9 cellular contexts compared by ENCODE assay signal in the genomic region with DNA sequence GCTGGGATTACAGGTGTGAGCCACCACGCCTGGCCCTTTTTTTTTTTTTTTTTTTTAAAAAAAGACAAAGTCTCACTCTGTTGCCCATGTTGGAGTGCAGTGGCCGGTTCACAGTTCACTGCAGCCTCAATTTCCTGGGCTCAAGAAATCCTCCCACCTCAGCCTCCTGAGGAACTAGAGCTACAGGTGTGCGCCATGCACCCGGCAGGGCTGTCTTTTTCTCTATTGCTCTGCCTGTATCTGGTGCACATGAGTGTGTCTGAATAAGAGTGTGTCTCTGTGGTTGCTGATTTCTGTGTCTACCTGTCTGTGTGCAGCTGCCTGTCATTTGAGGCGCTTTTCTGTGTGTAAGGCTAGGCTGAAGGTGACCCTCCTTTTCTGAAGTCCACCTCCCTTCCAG. TPM values are rescaled to one million over a fixed set of nuclear protein-coding genes. Genes with fewer than 3 reads are reported as not detected.
DNase-seq lines count a peak whose midpoint lies in the region; ATAC-seq lines count a peak whose summit lies in the region.
"Had no signal": no experiment of that assay in that cellular context is flagged by ENCODE, and none has a peak within 500 bp of the region (broad histone marks: within the 10 kb centered on the region; RNA-seq: fewer than 3 reads in every experiment).

No MANE protein-coding gene starts in this region.

- WGBS in thymus: 86% methylated on average over 5 of the region's 5 CpGs

- H3K27me3 Mint-ChIP-seq in activated T-cell treated with anti-CD3 and anti-CD28 coated beads, Interleukin-2, amount 50 U/mL, for 24 hours: no peaks in the 10 kb centered on the region
- no peaks in the 10 kb centered on the region for H3K27me3 Mint-ChIP-seq in activated T-cell treated with anti-CD3 and anti-CD28 coated beads, Interleukin-2, amount 50 U/mL, for 4 hours (ENCODE audit: low read depth)
- no peaks in the 10 kb centered on the region for H3K27me3 Mint-ChIP-seq in T-helper 17 cell
- peaks cover 8 to 16% (median 10%) of the 10 kb centered on the region in 3 donors for H3K27me3 Mint-ChIP-seq in immature natural killer cell (ENCODE audit: low read depth in 3 of 3)

- H3K9me3 Mint-ChIP-seq in activated T-cell treated with anti-CD3 and anti-CD28 coated beads, Interleukin-2, amount 50 U/mL, for 24 hours: no peaks in the 10 kb centered on the region
- H3K9me3 Mint-ChIP-seq in activated T-cell treated with anti-CD3 and anti-CD28 coated beads, Interleukin-2, amount 50 U/mL, for 4 hours: no peaks in the 10 kb centered on the region
- H3K9me3 Mint-ChIP-seq in immature natural killer cell: no peaks in the 10 kb centered on the region

- H3K4me1 ChIP-seq in thymus (ENCODE audit: control insufficient read depth, insufficient read depth, low read length): peaks cover 16% of the 10 kb centered on the region

- H3K4me1 Mint-ChIP-seq in activated T-cell treated with anti-CD3 and anti-CD28 coated beads, Interleukin-2, amount 50 U/mL, for 24 hours (ENCODE audit: low read depth): peaks cover 34% of the 10 kb centered on the region
- H3K4me1 Mint-ChIP-seq in activated T-cell treated with anti-CD3 and anti-CD28 coated beads, Interleukin-2, amount 50 U/mL, for 4 hours (ENCODE audit: low read depth): peaks cover 34% of the 10 kb centered on the region
- peaks cover 25% of the 10 kb centered on the region for H3K4me1 Mint-ChIP-seq in T-helper 17 cell
- H3K4me1 Mint-ChIP-seq in immature natural killer cell: peaks cover 29 to 32% of the 10 kb centered on the region in 2 donors

- H3K4me3 Mint-ChIP-seq in activated T-cell treated with anti-CD3 and anti-CD28 coated beads, Interleukin-2, amount 50 U/mL, for 24 hours: no peak overlapping the region
- H3K4me3 Mint-ChIP-seq in activated T-cell treated with anti-CD3 and anti-CD28 coated beads, Interleukin-2, amount 50 U/mL, for 4 hours: no peak overlapping the region
- peak overlapping the region; percentile 93 for H3K4me3 Mint-ChIP-seq in T-helper 17 cell
- H3K4me3 Mint-ChIP-seq in immature natural killer cell: peak overlapping the region in 2 of 5 donors; percentile 9 to 13

- no peaks in the 10 kb centered on the region for H3K27me3 ChIP-seq in thymus (ENCODE audit: control insufficient read depth, insufficient read depth)
- H3K27me3 ChIP-seq: MG63 had no signal

- peak; percentile 46 for DNase-seq in activated T-cell treated with anti-CD3 and anti-CD28 coated beads, Interleukin-2, amount 50 U/mL, for 24 hours
- DNase-seq in activated T-cell treated with anti-CD3 and anti-CD28 coated beads, Interleukin-2, amount 50 U/mL, for 4 hours: no peak
- DNase-seq in T-helper 17 cell: no peak
- no peak for DNase-seq in immature natural killer cell
- no peak for DNase-seq in hippocampal formation (lab: John Stamatoyannopoulos, UW)
- no peak for DNase-seq in NCI-H1436 treated with DMSO at 0.1 percent for 48 hours (lab: John Stamatoyannopoulos, UW)

- H3K27ac Mint-ChIP-seq in activated T-cell treated with anti-CD3 and anti-CD28 coated beads, Interleukin-2, amount 50 U/mL, for 24 hours: peak overlapping the region; percentile 81
- peak overlapping the region; percentile 37 for H3K27ac Mint-ChIP-seq in T-helper 17 cell
- H3K27ac Mint-ChIP-seq in immature natural killer cell: peak overlapping the region; percentile 67 to 93 (median 80)

- H3K9me3 ChIP-seq in T-helper 17 cell (ENCODE audit: control insufficient read depth, low read length, poor library complexity, severe bottlenecking) (no peaks in the 10 kb centered on the region), thymus (ENCODE audit: control insufficient read depth) (no peaks in the 10 kb centered on the region)
- H3K9me3 ChIP-seq: MG63 had no signal

- peaks cover 27% of the 10 kb centered on the region for H3K36me3 Mint-ChIP-seq in activated T-cell treated with anti-CD3 and anti-CD28 coated beads, Interleukin-2, amount 50 U/mL, for 24 hours (ENCODE audit: low read depth)
- peaks cover 5% of the 10 kb centered on the region for H3K36me3 Mint-ChIP-seq in activated T-cell treated with anti-CD3 and anti-CD28 coated beads, Interleukin-2, amount 50 U/mL, for 4 hours (ENCODE audit: insufficient read depth)
- H3K36me3 Mint-ChIP-seq in T-helper 17 cell (ENCODE audit: low read depth) (peaks cover 2% of the 10 kb centered on the region), immature natural killer cell (peaks cover 0 to 5% (median 3%) of the 10 kb centered on the region in 3 donors)

- H3K36me3 ChIP-seq in thymus (ENCODE audit: control insufficient read depth, insufficient read depth): peaks cover 3% of the 10 kb centered on the region

- H3K4me3 ChIP-seq in thymus (ENCODE audit: low read length): no peak overlapping the region

- peak overlapping the region; percentile 94 for H3K27ac ChIP-seq in thymus (ENCODE audit: low read depth)

- no peak for ATAC-seq in activated T-cell treated with anti-CD3 and anti-CD28 coated beads, Interleukin-2, amount 50 U/mL, for 4 hours
- ATAC-seq in T-helper 17 cell (no peak), GM21717 (IDR thresholded peaks at IDR 0.05; ENCODE audit: unreplicated experiment) (no peak)

RNA-seq across cellular contexts. Expression of a gene that starts 1.6 kb away (rescaled TPM):
- total RNA-seq in activated T-cell treated with anti-CD3 and anti-CD28 coated beads, Interleukin-2, amount 50 U/mL, for 4 hours: 10 to 100 TPM; 28.0 to 33.1 (median 28.7) TPM
- 10 to 100 TPM; 44.6 to 50.7 TPM for total RNA-seq in T-helper 17 cell
- 1 to 10 TPM in 2 of 3 donors, under 1 TPM in 1; 0.21 to 4.0 (median 2.0) TPM for polyA plus RNA-seq in immature natural killer cell
- 10.2 TPM for polyA plus RNA-seq in thymus

RNA-seq across cellular contexts. Expression of a gene that starts 8.3 kb away (rescaled TPM):
- 1 to 10 TPM; 1.0 to 1.4 (median 1.3) TPM for total RNA-seq in activated T-cell treated with anti-CD3 and anti-CD28 coated beads, Interleukin-2, amount 50 U/mL, for 4 hours
- total RNA-seq in T-helper 17 cell: 1 to 10 TPM; 1.1 to 1.3 TPM
- polyA plus RNA-seq in immature natural killer cell (under 1 TPM in 1 of 3 donors, not detected in 2; 0.78 TPM), thymus (5.5 TPM)

RNA-seq across cellular contexts. Expression of a gene that starts 9.0 kb away (rescaled TPM):
- total RNA-seq in activated T-cell treated with anti-CD3 and anti-CD28 coated beads, Interleukin-2, amount 50 U/mL, for 4 hours: 10 to 100 TPM; 86.0 to 89.6 (median 87.0) TPM
- total RNA-seq in T-helper 17 cell: 100 to 1,000 TPM; 161 to 195 TPM
- polyA plus RNA-seq in immature natural killer cell (100 to 1,000 TPM; 196 to 251 (median 239) TPM), thymus (156 TPM)

RNA-seq across cellular contexts. Expression of a gene that starts 50.6 kb away (rescaled TPM):
- total RNA-seq in activated T-cell treated with anti-CD3 and anti-CD28 coated beads, Interleukin-2, amount 50 U/mL, for 4 hours: 1 to 10 TPM; 2.3 to 3.8 (median 3.5) TPM
- total RNA-seq in T-helper 17 cell: 1 to 10 TPM; 6.6 to 9.1 TPM
- polyA plus RNA-seq in immature natural killer cell (10 to 100 TPM in 2 of 3 donors, 1 to 10 TPM in 1; 9.0 to 17.3 (median 13.5) TPM), thymus (60.9 TPM)

RNA-seq across cellular contexts. Expression of a gene that starts 52.6 kb away (rescaled TPM):
- 10 to 100 TPM; 81.7 to 82.9 (median 82.5) TPM for total RNA-seq in activated T-cell treated with anti-CD3 and anti-CD28 coated beads, Interleukin-2, amount 50 U/mL, for 4 hours
- 10 to 100 TPM; 34.1 to 36.3 TPM for total RNA-seq in T-helper 17 cell
- 1 to 10 TPM in 1 of 3 donors, under 1 TPM in 1, not detected in 1; 0.87 to 2.6 TPM for polyA plus RNA-seq in immature natural killer cell
- 17.2 TPM for polyA plus RNA-seq in thymus
